Comparison of ENCODE assay signal across 22 cellular contexts in the genomic region with DNA sequence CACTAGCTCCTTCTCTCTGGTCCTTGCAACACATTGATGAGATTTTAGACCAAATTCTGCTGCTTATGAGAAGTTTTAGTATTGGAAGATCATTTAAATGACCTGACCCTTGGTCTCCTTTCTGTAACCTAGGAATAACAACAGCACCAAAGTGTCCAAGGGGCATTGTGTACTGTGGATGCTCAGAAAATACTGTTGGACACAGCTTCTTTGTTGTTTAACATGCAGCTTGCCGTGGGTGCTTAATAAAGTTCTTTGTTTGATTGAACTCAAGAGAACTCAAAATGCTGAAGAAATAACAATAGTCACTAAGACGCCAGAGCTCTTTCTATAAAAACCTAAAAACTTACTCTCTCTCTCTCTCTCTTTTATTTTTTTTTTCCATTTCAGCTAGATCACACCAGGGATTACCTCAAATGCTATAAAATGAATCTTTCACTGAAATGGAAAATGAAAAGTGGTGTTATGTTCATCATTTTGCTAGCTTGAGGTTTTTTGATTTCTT.
DNase-seq lines count a peak whose midpoint lies in the region; TF ChIP-seq lines count a peak whose summit lies in the region.
"Had no signal": no experiment of that assay in that cellular context is flagged by ENCODE, and none has a peak within 500 bp of the region (broad histone marks: within the 10 kb centered on the region; RNA-seq: fewer than 3 reads in every experiment).

No MANE protein-coding gene starts in this region.

- H3K27me3 Mint-ChIP-seq in neural crest cell (ENCODE audit: low read depth) (no peaks in the 10 kb centered on the region), MCF 10A (ENCODE audit: insufficient read depth, unreplicated experiment) (no peaks in the 10 kb centered on the region)
- H3K27me3 Mint-ChIP-seq: CD4-positive, CD25-positive, alpha-beta regulatory T cell had no signal

- H3K4me1 Mint-ChIP-seq in neural crest cell (peaks cover 27% of the 10 kb centered on the region), MCF 10A (ENCODE audit: insufficient read depth, unreplicated experiment) (no peaks in the 10 kb centered on the region)
- H3K4me1 Mint-ChIP-seq: CD4-positive, CD25-positive, alpha-beta regulatory T cell had no signal

- peak overlapping the region; percentile 9 for H3K27ac Mint-ChIP-seq in neural crest cell (ENCODE audit: unreplicated experiment)
- no peak overlapping the region for H3K27ac Mint-ChIP-seq in MCF 10A (ENCODE audit: low read depth, unreplicated experiment)
- H3K27ac Mint-ChIP-seq: CD4-positive, CD25-positive, alpha-beta regulatory T cell had no signal

- CTCF ChIA-PET in MCF 10A (lab: Yijun Ruan, JAX) = interaction anchor here (0.6 kb wide), 1 partner anchor 712 kb away, joined by 3 read pairs; no protein-coding TSS in a partner anchor

- BruUV-seq in MCF 10A (replicated peaks; lab: Mats Ljungman, UMichigan) = no TSS peak

- H3K9me3 ChIP-seq in HAP-1 = no peaks in the 10 kb centered on the region
- H3K9me3 ChIP-seq: BLaER1 had no signal

- H3K4me3 Mint-ChIP-seq in neural crest cell (no peak overlapping the region), MCF 10A (ENCODE audit: unreplicated experiment) (no peak overlapping the region)
- H3K4me3 Mint-ChIP-seq: CD4-positive, CD25-positive, alpha-beta regulatory T cell had no signal

- POLR2A ChIA-PET in MCF 10A (lab: Yijun Ruan, JAX) = no interaction called here

- H3K9me3 Mint-ChIP-seq in neural crest cell (peaks cover 4% of the 10 kb centered on the region), MCF 10A (ENCODE audit: unreplicated experiment) (peaks cover 42% of the 10 kb centered on the region)

- H3K4me1 ChIP-seq in HAP-1 = peaks cover 27% of the 10 kb centered on the region
- H3K4me1 ChIP-seq: BLaER1, Peyer's patch had no signal

- peak in 1 of 56 donors; percentile 12 for TF ChIP-seq CTCF in dorsolateral prefrontal cortex (IDR thresholded peaks at IDR 0.05 in 54 of 56, conservative IDR thresholded peaks at IDR 0.05 in 2 of 56; ENCODE audit: low read depth in 1 of 56, partially characterized antibody in 56 of 56)
- TF ChIP-seq CTCF in neural crest cell (conservative IDR thresholded peaks at IDR 0.05) = no peak
- TF ChIP-seq CTCF in MCF 10A (IDR thresholded peaks at IDR 0.05; ENCODE audit: unreplicated experiment) = no peak

- no peak for TF ChIP-seq POLR2A in erythroblast (IDR thresholded peaks at IDR 0.05; ENCODE audit: low read length)

- H3K27me3 ChIP-seq in HAP-1 (ENCODE audit: low read depth) (no peaks in the 10 kb centered on the region), dorsolateral prefrontal cortex (no peaks in the 10 kb centered on the region)
- H3K27me3 ChIP-seq: BLaER1, Peyer's patch had no signal

- no peaks in the 10 kb centered on the region for H3K36me3 ChIP-seq in HAP-1 (replicated peaks)
- H3K36me3 ChIP-seq: BLaER1, Peyer's patch had no signal

- H3K27ac ChIP-seq in dorsolateral prefrontal cortex (peak overlapping the region in 54 of 59 donors; percentile 10 to 93 (median 70)), substantia nigra (ENCODE audit: low read depth, low read length, poor library complexity, severe bottlenecking) (peak overlapping the region; percentile 85)
- H3K27ac ChIP-seq: BLaER1, Peyer's patch, SK-N-MC had no signal

- H3K36me3 Mint-ChIP-seq in neural crest cell (ENCODE audit: low read depth) = peaks cover 5% of the 10 kb centered on the region
- H3K36me3 Mint-ChIP-seq in MCF 10A (ENCODE audit: insufficient read depth, unreplicated experiment) = no peaks in the 10 kb centered on the region
- H3K36me3 Mint-ChIP-seq: CD4-positive, CD25-positive, alpha-beta regulatory T cell had no signal

- intact Hi-C loops in dorsolateral prefrontal cortex (cut with DNase I) = no loop called here
- intact Hi-C loops in MCF 10A (cut with micrococcal nuclease) = no loop called here

- in situ Hi-C loops in HAP-1 (cut with MboI; ENCODE audit: low sequenced_read_pairs) = loop anchor here (25.0 kb wide), 1 partner anchor 702 kb away; no protein-coding TSS in a partner anchor

- peak; percentile 23 to 64 for DNase-seq in HAP-1 (ENCODE audit: low spot score in 2 of 2)
- DNase-seq in dorsolateral prefrontal cortex = peak in 1 of 10 donors; percentile 13
- DNase-seq in neural crest cell (ENCODE audit: low read depth, low spot score) = no peak
- DNase-seq in substantia nigra (lab: John Stamatoyannopoulos, UW) = peak in 13 of 49 donors; percentile 2 to 55 (median 8)
- no peak for DNase-seq in MCF 10A (ENCODE audit: unreplicated experiment)
- DNase-seq in erythroblast (lab: John Stamatoyannopoulos, UW) = no peak
- no peak for DNase-seq in OCI-M2 (lab: John Stamatoyannopoulos, UW; ENCODE audit: unreplicated experiment)
- DNase-seq: CD4-positive, CD25-positive, alpha-beta regulatory T cell; DMS153; DND-41; Kasumi-1; MV-4-11; NCI-H2029; NCI-H446; NCI-H524 treated with DMSO at 0.1 percent for 48 hours; NCI-H82; NK-92 treated with Interleukin-12 subunit alpha and Interleukin-12 subunit beta, amount 100 ng/mL, for 24 hours; Peyer's patch; SHP77 treated with DMSO at 0.1 percent for 48 hours had no signal

- H3K4me3 ChIP-seq in HAP-1 (no peak overlapping the region), dorsolateral prefrontal cortex (peak overlapping the region in 4 of 59 donors; percentile 18 to 34 (median 28))
- H3K4me3 ChIP-seq: BLaER1, K562, Peyer's patch, SK-N-MC had no signal

Comparison
In these comparisons a context has a peak if more than half of its experiments do, and no peak if none do; other contexts are left out.
1. DNase-seq: peak in HAP-1 (2 of 2); none in neural crest cell (single experiment), MCF 10A (single experiment), erythroblast (0 of 2) and OCI-M2 (single experiment).